21 cellular contexts compared by ENCODE assay signal in genomic region chr13:100338265-100338664, GRCh38.
"Had no signal": no experiment of that assay in that cellular context is flagged by ENCODE, and none has a peak within 500 bp of the region (broad histone marks: within the 10 kb centered on the region; RNA-seq: fewer than 3 reads in every experiment).

No MANE protein-coding gene starts in this region.

- H3K4me3 ChIP-seq: left ventricle myocardium inferior, neural progenitor cell, sigmoid colon, spleen, upper lobe of left lung had no signal

- H3K4me1 ChIP-seq: left ventricle myocardium inferior, sigmoid colon, spleen, upper lobe of left lung had no signal

- H3K9ac ChIP-seq: neural progenitor cell had no signal

- H3K4me2 ChIP-seq: neural progenitor cell had no signal

- DNase-seq: activated CD4-positive, alpha-beta memory T cell treated with anti-CD3 and anti-CD28 coated beads, Interleukin-2, amount 10 ng/mL, durations not matched to agents 7 days and 5 days; activated CD4-positive, alpha-beta T cell treated with anti-CD3 and anti-CD28 coated beads, Interleukin-2, amount 10 ng/mL, durations not matched to agents 24 days and 14 days; activated effector memory CD4-positive, alpha-beta T cell treated with Interleukin-2 at 50 U/mL for 16 hours; activated naive CD4-positive, alpha-beta T cell treated with anti-CD3 and anti-CD28 coated beads for 36 hours; activated naive CD8-positive, alpha-beta T cell treated with anti-CD3 and anti-CD28 coated beads, Interleukin-2, amount 10 ng/mL, durations not matched to agents 7 days and 5 days; activated T-cell treated with anti-CD3 and anti-CD28 coated beads, Interleukin-2, amount 50 U/mL, for 72 hours; amniotic stem cell; effector CD4-positive, alpha-beta T cell; hippocampal formation; left ventricle myocardium inferior; naive thymus-derived CD8-positive, alpha-beta T cell; retina; sigmoid colon; spleen; stimulated activated CD4-positive, alpha-beta T cell treated with anti-CD3 and anti-CD28 coated beads, Interleukin-4, amount 100 ng/mL, for 1 hour; stimulated activated naive CD4-positive, alpha-beta T cell treated with Interleukin-2 at 50 U/mL for 16 hours; T-helper 2 cell; upper lobe of left lung had no signal

- H2AFZ ChIP-seq: neural progenitor cell had no signal

- H3K27me3 ChIP-seq: neural progenitor cell, sigmoid colon, spleen, upper lobe of left lung had no signal

- H3K27ac ChIP-seq: left ventricle myocardium inferior, neural progenitor cell, sigmoid colon, spleen, upper lobe of left lung, VCaP had no signal

- H3K9me3 ChIP-seq: upper lobe of left lung had no signal

- ATAC-seq: activated CD4-positive, CD25-positive, alpha-beta regulatory T cell treated with anti-CD3 and anti-CD28 coated beads, Interleukin-2, amount 50 U/mL, for 24 hours; activated T-cell treated with anti-CD3 and anti-CD28 coated beads, Interleukin-2, amount 50 U/mL, for 72 hours; naive thymus-derived CD8-positive, alpha-beta T cell had no signal
